ENCODE assay signal across 8 cellular contexts in genomic region chr5:119356384-119357188, GRCh38. TPM values are rescaled to one million over a fixed set of nuclear protein-coding genes. Genes with fewer than 3 reads are reported as not detected.
DNase-seq lines count a peak whose midpoint lies in the region; ATAC-seq lines count a peak whose summit lies in the region.

No MANE protein-coding gene starts in this region.

- peaks cover 60% of the 10 kb centered on the region for H3K36me3 Mint-ChIP-seq in activated naive CD4-positive, alpha-beta T cell treated with anti-CD3 and anti-CD28 coated beads, Interleukin-2, amount 50 U/mL, for 24 hours
- H3K36me3 Mint-ChIP-seq in activated CD4-positive, alpha-beta memory T cell treated with anti-CD3 and anti-CD28 coated beads, Interleukin-2, amount 10 ng/mL, durations not matched to agents 7 days and 5 days (ENCODE audit: low read depth) = peaks cover 59% of the 10 kb centered on the region

- intact Hi-C loops in right cardiac atrium (cut with DNase I) = no loop called here

- H3K27me3 Mint-ChIP-seq in activated naive CD4-positive, alpha-beta T cell treated with anti-CD3 and anti-CD28 coated beads, Interleukin-2, amount 50 U/mL, for 24 hours = no peaks in the 10 kb centered on the region
- no peaks in the 10 kb centered on the region for H3K27me3 Mint-ChIP-seq in activated CD4-positive, alpha-beta memory T cell treated with anti-CD3 and anti-CD28 coated beads, Interleukin-2, amount 10 ng/mL, durations not matched to agents 7 days and 5 days

- POLR2A ChIA-PET in activated CD4-positive, alpha-beta memory T cell treated with anti-CD3 and anti-CD28 coated beads, Interleukin-2, amount 10 ng/mL, durations not matched to agents 7 days and 5 days (lab: Charles Lee) = interaction anchor here (0.9 to 19.6 kb wide), 15 partner anchors 11 to 286 kb away, joined by 3 to 779 read pairs (median 6); partner anchors contain the start of gene DMXL1

- no peaks in the 10 kb centered on the region for H3K4me1 ChIP-seq in right cardiac atrium (ENCODE audit: control insufficient read depth, insufficient read depth, low read length)

- H3K4me3 ChIP-seq in right cardiac atrium (ENCODE audit: low read length) (peak overlapping the region; percentile 92), skin epidermis (peak overlapping the region; percentile 35 to 60 (median 53))

- H3K4me1 Mint-ChIP-seq in activated naive CD4-positive, alpha-beta T cell treated with anti-CD3 and anti-CD28 coated beads, Interleukin-2, amount 50 U/mL, for 24 hours = peaks cover 79% of the 10 kb centered on the region
- peaks cover 90% of the 10 kb centered on the region for H3K4me1 Mint-ChIP-seq in activated CD4-positive, alpha-beta memory T cell treated with anti-CD3 and anti-CD28 coated beads, Interleukin-2, amount 10 ng/mL, durations not matched to agents 7 days and 5 days

- H3K9me3 ChIP-seq in right cardiac atrium (ENCODE audit: control insufficient read depth, low read length) = no peaks in the 10 kb centered on the region

- no peak for DNase-seq in activated naive CD4-positive, alpha-beta T cell (lab: John Stamatoyannopoulos, UW)
- DNase-seq in activated CD4-positive, alpha-beta memory T cell treated with anti-CD3 and anti-CD28 coated beads, Interleukin-2, amount 10 ng/mL, durations not matched to agents 7 days and 5 days = no peak
- DNase-seq in right cardiac atrium (no peak), iPS-NIHi7 (ENCODE audit: extremely low spot score) (no peak), islet precursor cell (no peak)

- CTCF ChIA-PET in activated CD4-positive, alpha-beta memory T cell treated with anti-CD3 and anti-CD28 coated beads, Interleukin-2, amount 10 ng/mL, durations not matched to agents 7 days and 5 days (lab: Charles Lee) = interaction anchor here (0.7 to 5.2 kb wide), 12 partner anchors 10 to 88 kb away, joined by 3 to 27 read pairs (median 6); no protein-coding TSS in a partner anchor

- ATAC-seq in right cardiac atrium (no peak), HG03025 (IDR thresholded peaks at IDR 0.05; ENCODE audit: low FRiP score, unreplicated experiment) (no peak)

- H3K27me3 ChIP-seq in right cardiac atrium (ENCODE audit: control insufficient read depth, insufficient read depth) = no peaks in the 10 kb centered on the region

- H3K27ac ChIP-seq in right cardiac atrium (ENCODE audit: low read length) (no peak overlapping the region), skin epidermis (peak overlapping the region; percentile 28 to 95 (median 81))

- peak overlapping the region; percentile 87 for H3K27ac Mint-ChIP-seq in activated naive CD4-positive, alpha-beta T cell treated with anti-CD3 and anti-CD28 coated beads, Interleukin-2, amount 50 U/mL, for 24 hours
- H3K27ac Mint-ChIP-seq in activated CD4-positive, alpha-beta memory T cell treated with anti-CD3 and anti-CD28 coated beads, Interleukin-2, amount 10 ng/mL, durations not matched to agents 7 days and 5 days = peak overlapping the region; percentile 88

- no peaks in the 10 kb centered on the region for H3K9me3 Mint-ChIP-seq in activated naive CD4-positive, alpha-beta T cell treated with anti-CD3 and anti-CD28 coated beads, Interleukin-2, amount 50 U/mL, for 24 hours
- H3K9me3 Mint-ChIP-seq in activated CD4-positive, alpha-beta memory T cell treated with anti-CD3 and anti-CD28 coated beads, Interleukin-2, amount 10 ng/mL, durations not matched to agents 7 days and 5 days = no peaks in the 10 kb centered on the region

- peak overlapping the region; percentile 97 for H3K4me3 Mint-ChIP-seq in activated naive CD4-positive, alpha-beta T cell treated with anti-CD3 and anti-CD28 coated beads, Interleukin-2, amount 50 U/mL, for 24 hours
- peak overlapping the region; percentile 94 for H3K4me3 Mint-ChIP-seq in activated CD4-positive, alpha-beta memory T cell treated with anti-CD3 and anti-CD28 coated beads, Interleukin-2, amount 10 ng/mL, durations not matched to agents 7 days and 5 days

- 17% methylated on average over 9 of the region's 9 CpGs for WGBS in right cardiac atrium

RNA-seq across cellular contexts. Expression of gene TNFAIP8, which starts 0.8 kb away (rescaled TPM):
- 100 to 1,000 TPM; 161 to 163 TPM for total RNA-seq in activated CD4-positive, alpha-beta memory T cell treated with anti-CD3 and anti-CD28 coated beads, Interleukin-2, amount 10 ng/mL, durations not matched to agents 7 days and 5 days
- 1 to 10 TPM; 4.1 to 5.9 (median 4.5) TPM for total RNA-seq in right cardiac atrium
- 2.7 TPM for polyA plus RNA-seq in right cardiac atrium

Comparison
In these comparisons a context has a peak if more than half of its experiments do, and no peak if none do; other contexts are left out.
1. RNA of gene TNFAIP8, which starts 0.8 kb away (total RNA-seq): 161 to 163 TPM in activated CD4-positive, alpha-beta memory T cell treated with anti-CD3 and anti-CD28 coated beads, Interleukin-2, amount 10 ng/mL, durations not matched to agents 7 days and 5 days; 4.1 to 5.9 TPM in right cardiac atrium; every median in the first group is over 10 times any median in the second.